Comparison of ENCODE assay signal across 14 cellular contexts in genomic region chr9:136550439-136551085, GRCh38. TPM values are rescaled to one million over a fixed set of nuclear protein-coding genes. Genes with fewer than 3 reads are reported as not detected.
DNase-seq lines count a peak whose midpoint lies in the region; ATAC-seq, FAIRE-seq and TF ChIP-seq lines count a peak whose summit lies in the region.
"Had no signal": no experiment of that assay in that cellular context is flagged by ENCODE, and none has a peak within 500 bp of the region (broad histone marks: within the 10 kb centered on the region; RNA-seq: fewer than 3 reads in every experiment).

No MANE protein-coding gene starts in this region.

- H3K9me3 ChIP-seq in endothelial cell of umbilical vein (replicated peaks; ENCODE audit: control insufficient read depth, insufficient read depth, low read length) = no peaks in the 10 kb centered on the region
- no peaks in the 10 kb centered on the region for H3K9me3 ChIP-seq in skeletal muscle tissue (ENCODE audit: control insufficient read depth in 3 of 3, low read length in 3 of 3)
- H3K9me3 ChIP-seq: Caco-2 had no signal

- H3K79me2 ChIP-seq in endothelial cell of umbilical vein (ENCODE audit: control insufficient read depth, insufficient read depth, low read length) = peaks cover 2% of the 10 kb centered on the region

- dilution Hi-C loops in endothelial cell of umbilical vein (cut with MboI; ENCODE audit: extremely low pct_ligation_motif_present, low sequenced_read_pairs) = loop anchor here (10.0 kb wide), 1 partner anchor 66 kb away; the partner anchor contains the start of gene SEC16A

- TF ChIP-seq CTCF in C4-2B (conservative IDR thresholded peaks at IDR 0.05) (no peak), endothelial cell of umbilical vein (IDR thresholded peaks at IDR 0.05; ENCODE audit: extremely low read depth in 1 of 2, insufficient read depth in 1 of 2, low read depth in 1 of 2, low read length in 2 of 2) (no peak), omental fat pad (IDR thresholded peaks at IDR 0.05) (no peak)

- CTCF ChIA-PET in endothelial cell of umbilical vein (lab: Charles Lee) = interaction anchor here (1.2 kb wide), 1 partner anchor 12 kb away, joined by 3 read pairs; no protein-coding TSS in a partner anchor

- no peak overlapping the region for H3K4me2 ChIP-seq in endothelial cell of umbilical vein (ENCODE audit: insufficient read depth, low read length)

- BruUV-seq in endothelial cell of umbilical vein (replicated peaks; lab: Mats Ljungman, UMichigan) = no TSS peak

- no peaks in the 10 kb centered on the region for H4K20me1 ChIP-seq in endothelial cell of umbilical vein (replicated peaks; ENCODE audit: control insufficient read depth, extremely low read depth, insufficient read depth, low read length)

- DNase-seq in LoVo (ENCODE audit: low spot score) (peak; percentile 25), endothelial cell of umbilical vein (ENCODE audit: low read depth, low spot score) (no peak), omental fat pad (ENCODE audit: low spot score) (no peak), DMS153 treated with DMSO at 0.1 percent for 48 hours (lab: John Stamatoyannopoulos, UW; ENCODE audit: unreplicated experiment) (no peak)
- DNase-seq: activated naive CD4-positive, alpha-beta T cell treated with Interleukin-2 at 50 U/mL for 16 hours; Caco-2; effector memory CD8-positive, alpha-beta T cell; naive thymus-derived CD4-positive, alpha-beta T cell; NCI-H345 had no signal

- H3K4me3 ChIP-seq in endothelial cell of umbilical vein (replicated peaks in 1 of 3; ENCODE audit: insufficient read depth in 1 of 3, low read depth in 1 of 3, low read length in 3 of 3) = no peak overlapping the region
- H3K4me3 ChIP-seq in skeletal muscle tissue (ENCODE audit: low read length in 3 of 3) = no peak overlapping the region

- H2AFZ ChIP-seq in endothelial cell of umbilical vein (ENCODE audit: low read depth, low read length) = no peak overlapping the region

- H3K4me1 ChIP-seq in endothelial cell of umbilical vein (ENCODE audit: control insufficient read depth, extremely low read depth, insufficient read depth, low read length) (peaks cover 20% of the 10 kb centered on the region), skeletal muscle tissue (ENCODE audit: control insufficient read depth in 3 of 3, insufficient read depth in 3 of 3, low read length in 3 of 3) (peaks cover 25 to 33% (median 29%) of the 10 kb centered on the region in 3 donors)

- H3K27me3 ChIP-seq in endothelial cell of umbilical vein (ENCODE audit: control insufficient read depth in 2 of 2, insufficient read depth in 2 of 2, low read length in 2 of 2) = no peaks in the 10 kb centered on the region
- no peaks in the 10 kb centered on the region for H3K27me3 ChIP-seq in skeletal muscle tissue (ENCODE audit: control insufficient read depth in 3 of 3, insufficient read depth in 3 of 3, low read length in 3 of 3)

- intact Hi-C loops in endothelial cell of umbilical vein (cut with micrococcal nuclease) = no loop called here

- ATAC-seq in HG02763 (IDR thresholded peaks at IDR 0.05; ENCODE audit: unreplicated experiment) (no peak), omental fat pad (ENCODE audit: low FRiP score) (no peak), GM19467 (IDR thresholded peaks at IDR 0.05; ENCODE audit: unreplicated experiment) (no peak)
- ATAC-seq: activated CD4-positive, alpha-beta T cell treated with anti-CD3 and anti-CD28 coated beads for 36 hours; effector memory CD8-positive, alpha-beta T cell; naive thymus-derived CD4-positive, alpha-beta T cell had no signal

- H3K9me1 ChIP-seq in endothelial cell of umbilical vein (replicated peaks; ENCODE audit: control insufficient read depth, extremely low read depth, insufficient read depth, low read length) = no peaks in the 10 kb centered on the region

- H3K36me3 ChIP-seq in endothelial cell of umbilical vein (ENCODE audit: control insufficient read depth in 2 of 2, extremely low read depth in 1 of 2, insufficient read depth in 2 of 2, low read length in 2 of 2) (no peaks in the 10 kb centered on the region), skeletal muscle tissue (ENCODE audit: control insufficient read depth in 3 of 3, insufficient read depth in 3 of 3, low read length in 3 of 3) (no peaks in the 10 kb centered on the region)

- peak; percentile 8 for FAIRE-seq in endothelial cell of umbilical vein (lab: Jason Lieb, UNC)

- H3K9ac ChIP-seq in endothelial cell of umbilical vein (replicated peaks; ENCODE audit: extremely low read depth, insufficient read depth, low read length) (no peak overlapping the region), skeletal muscle tissue (ENCODE audit: low read depth in 1 of 3, low read length in 3 of 3) (no peak overlapping the region)

- POLR2A ChIA-PET in endothelial cell of umbilical vein (lab: Charles Lee) = no interaction called here

- H3K27ac ChIP-seq in C4-2B = peak overlapping the region; percentile 51
- H3K27ac ChIP-seq in endothelial cell of umbilical vein (ENCODE audit: insufficient read depth, low read depth, low read length) = no peak overlapping the region
- peak overlapping the region; percentile 30 for H3K27ac ChIP-seq in skeletal muscle tissue (ENCODE audit: low read depth, low read length)

- no peak for TF ChIP-seq POLR2A in endothelial cell of umbilical vein (IDR thresholded peaks at IDR 0.05; ENCODE audit: low read depth, low read length)

TF ChIP-seq in endothelial cell of umbilical vein, 7 proteins besides CTCF, POLR2A, EP300 and RAD21:
- TF ChIP-seq FOS (IDR thresholded peaks at IDR 0.05; ENCODE audit: borderline replicate concordance, insufficient read depth, low read length) (no peak), EZH2 (IDR thresholded peaks at IDR 0.05; ENCODE audit: borderline replicate concordance, low read depth, low read length, severe bottlenecking) (no peak), JUN (IDR thresholded peaks at IDR 0.05; ENCODE audit: borderline replicate concordance, insufficient read depth, insufficient read length, low read depth) (no peak), MYC (IDR thresholded peaks at IDR 0.05; ENCODE audit: low read depth, low read length) (no peak), MAX (IDR thresholded peaks at IDR 0.05; ENCODE audit: insufficient read depth, insufficient read length) (no peak), POLR2AphosphoS5 (IDR thresholded peaks at IDR 0.05; ENCODE audit: insufficient read depth, low read depth, low read length) (no peak), GATA2 (IDR thresholded peaks at IDR 0.05; ENCODE audit: insufficient read depth, insufficient read length, low read depth, low read length) (no peak)

RNA-seq across cellular contexts. Expression of gene NOTCH1, which starts 4.7 kb away (rescaled TPM):
- total RNA-seq in endothelial cell of umbilical vein (153 and 161 TPM in 2 replicates), skeletal muscle tissue (69.4 TPM), omental fat pad (10 to 100 TPM; 10.4 to 61.8 (median 55.1) TPM)
- 27.0 and 31.7 TPM in 2 replicates for polyA plus RNA-seq in endothelial cell of umbilical vein
- 22.4 and 26.2 TPM in 2 replicates for polyA plus RNA-seq in endothelial cell of umbilical vein (2011; cell fraction: cytosol; rRNA removed)
- 75.3 and 84.8 TPM in 2 replicates for polyA plus RNA-seq in endothelial cell of umbilical vein (2011; cell fraction: nucleus; rRNA removed)
- 33.7 and 50.3 TPM in 2 replicates for polyA plus RNA-seq in endothelial cell of umbilical vein (2012)
- 52.5 and 73.2 TPM in 2 replicates for polyA minus RNA-seq in endothelial cell of umbilical vein
- 13.9 TPM for polyA minus RNA-seq in endothelial cell of umbilical vein (2011; cell fraction: cytosol; rRNA and poly(A)+ RNA removed)
- 49.7 and 95.4 TPM in 2 replicates for polyA minus RNA-seq in endothelial cell of umbilical vein (2011; cell fraction: nucleus; rRNA and poly(A)+ RNA removed)
